9 cellular contexts compared by ENCODE assay signal in genomic region chr9:129333613-129333960, GRCh38.
DNase-seq lines count a peak whose midpoint lies in the region; ATAC-seq, FAIRE-seq and TF ChIP-seq lines count a peak whose summit lies in the region.
"Had no signal": no experiment of that assay in that cellular context is flagged by ENCODE, and none has a peak within 500 bp of the region (broad histone marks: within the 10 kb centered on the region; RNA-seq: fewer than 3 reads in every experiment).

No MANE protein-coding gene starts in this region.

- ATAC-seq in foreskin keratinocyte, result peak; percentile 18
- ATAC-seq in pancreas, result peak; percentile 11 to 23 (median 14)

- H3K9ac ChIP-seq in SK-N-MC (ENCODE audit: insufficient read length), result peak overlapping the region; percentile 74

- FAIRE-seq in pancreas (lab: Jason Lieb, UNC), result no peak

- H3K27ac ChIP-seq in SK-N-MC (peak overlapping the region; percentile 96), foreskin keratinocyte (no peak overlapping the region), pancreas (peak overlapping the region; percentile 82 to 95 (median 92))

- intact Hi-C loops in pancreas (cut with DNase I), result no loop called here

- H3K4me1 ChIP-seq in foreskin keratinocyte (peaks cover 15% of the 10 kb centered on the region), pancreas (peaks cover 20 to 32% (median 21%) of the 10 kb centered on the region in 3 donors)

- in situ Hi-C loops in ACHN (cut with HindIII; ENCODE audit: low pct_ligation_motif_present, low pct_unique_long_range_greater_than_20kb, low sequenced_read_pairs), result no loop called here

- DNase-seq in DMS53 (lab: John Stamatoyannopoulos, UW) (peak; percentile 80), SK-N-MC (ENCODE audit: low read depth, low spot score) (no peak), foreskin keratinocyte (no peak), pancreas (peak in 4 of 6 donors; percentile 37 to 62 (median 50)), DMS79 treated with DMSO at 0.1 percent for 48 hours (lab: John Stamatoyannopoulos, UW) (no peak), kidney tubule cell (ENCODE audit: low spot score) (no peak), HCEC 1CT (no peak), ACHN (no peak)
- DNase-seq: activated naive CD4-positive, alpha-beta T cell treated with Interleukin-2 at 50 U/mL for 16 hours had no signal

- H3K9me3 ChIP-seq in SK-N-MC (ENCODE audit: low read depth, low read length) (peaks cover 7% of the 10 kb centered on the region; the same call in 1 of the 2 replicates), pancreas (no peaks in the 10 kb centered on the region)

- H3K27me3 ChIP-seq in foreskin keratinocyte, result no peaks in the 10 kb centered on the region
- no peaks in the 10 kb centered on the region for H3K27me3 ChIP-seq in pancreas

- no peaks in the 10 kb centered on the region for H3K36me3 ChIP-seq in SK-N-MC (ENCODE audit: insufficient read depth, low read length)
- H3K36me3 ChIP-seq in pancreas, result no peaks in the 10 kb centered on the region

- peak overlapping the region; percentile 72 for H3K4me3 ChIP-seq in SK-N-MC
- peak overlapping the region in 2 of 4 donors; percentile 14 to 29 for H3K4me3 ChIP-seq in pancreas

- TF ChIP-seq CTCF in foreskin keratinocyte (conservative IDR thresholded peaks at IDR 0.05), result no peak
- TF ChIP-seq CTCF in pancreas (IDR thresholded peaks at IDR 0.05), result no peak

- 62 to 72% methylated on average over 8 of the region's 8 CpGs for WGBS in pancreas, 2 donors

Comparison
In these comparisons a context has a peak if more than half of its experiments do, and no peak if none do; other contexts are left out.
1. DNase-seq: peak in DMS53 (single experiment) and pancreas (4 of 6); none in SK-N-MC (single experiment), foreskin keratinocyte (0 of 2), DMS79 treated with DMSO at 0.1 percent for 48 hours (single experiment), kidney tubule cell (single experiment), HCEC 1CT (single experiment) and ACHN (single experiment).